ENCODE assay signal across 1 cellular context in the genomic region with DNA sequence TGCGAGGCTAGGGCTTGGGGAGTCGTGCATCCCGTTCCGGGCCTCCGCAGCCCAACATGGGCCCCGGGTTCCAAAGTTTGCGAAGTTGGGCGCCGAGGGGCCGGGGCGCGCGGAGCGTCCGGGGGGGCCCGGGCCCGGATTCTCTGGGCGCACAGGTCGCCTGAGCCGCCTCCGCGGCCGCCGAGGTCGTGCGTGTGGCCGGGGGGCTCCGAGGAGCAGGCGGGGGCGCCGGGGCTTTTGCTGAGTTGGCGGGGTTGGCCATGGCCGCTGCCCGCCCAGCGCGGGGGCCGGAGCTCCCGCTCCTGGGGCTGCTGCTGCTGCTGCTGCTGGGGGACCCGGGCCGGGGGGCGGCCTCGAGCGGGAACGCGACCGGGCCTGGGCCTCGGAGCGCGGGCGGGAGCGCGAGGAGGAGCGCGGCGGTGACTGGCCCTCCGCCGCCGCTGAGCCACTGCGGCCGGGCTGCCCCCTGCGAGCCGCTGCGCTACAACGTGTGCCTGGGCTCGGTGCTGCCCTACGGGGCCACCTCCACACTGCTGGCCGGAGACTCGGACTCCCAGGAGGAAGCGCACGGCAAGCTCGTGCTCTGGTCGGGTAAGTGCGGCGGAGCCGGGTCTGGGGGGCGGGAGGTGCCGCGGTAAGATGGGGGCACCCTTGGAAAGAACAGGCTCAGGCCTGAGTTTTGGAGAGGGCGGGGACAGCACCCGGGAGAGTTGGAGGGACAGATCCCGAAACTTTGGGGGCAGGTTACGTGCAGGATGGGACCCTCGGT.
TF ChIP-seq lines count a peak whose summit lies in the region.

No MANE protein-coding gene starts in this region.

TF ChIP-seq in GM23338, 12 proteins besides CTCF, POLR2A, EP300 and RAD21:
- TF ChIP-seq EZH2 (IDR thresholded peaks at IDR 0.05; ENCODE audit: low read depth, unreplicated experiment) (no peak), EZH2phosphoT487 (IDR thresholded peaks at IDR 0.05; ENCODE audit: unreplicated experiment) (no peak), POLR2AphosphoS5 (IDR thresholded peaks at IDR 0.05; ENCODE audit: low read depth) (peak; percentile 34; the same call in 1 of the 2 replicates)
- TF ChIP-seq, protein P1, sequence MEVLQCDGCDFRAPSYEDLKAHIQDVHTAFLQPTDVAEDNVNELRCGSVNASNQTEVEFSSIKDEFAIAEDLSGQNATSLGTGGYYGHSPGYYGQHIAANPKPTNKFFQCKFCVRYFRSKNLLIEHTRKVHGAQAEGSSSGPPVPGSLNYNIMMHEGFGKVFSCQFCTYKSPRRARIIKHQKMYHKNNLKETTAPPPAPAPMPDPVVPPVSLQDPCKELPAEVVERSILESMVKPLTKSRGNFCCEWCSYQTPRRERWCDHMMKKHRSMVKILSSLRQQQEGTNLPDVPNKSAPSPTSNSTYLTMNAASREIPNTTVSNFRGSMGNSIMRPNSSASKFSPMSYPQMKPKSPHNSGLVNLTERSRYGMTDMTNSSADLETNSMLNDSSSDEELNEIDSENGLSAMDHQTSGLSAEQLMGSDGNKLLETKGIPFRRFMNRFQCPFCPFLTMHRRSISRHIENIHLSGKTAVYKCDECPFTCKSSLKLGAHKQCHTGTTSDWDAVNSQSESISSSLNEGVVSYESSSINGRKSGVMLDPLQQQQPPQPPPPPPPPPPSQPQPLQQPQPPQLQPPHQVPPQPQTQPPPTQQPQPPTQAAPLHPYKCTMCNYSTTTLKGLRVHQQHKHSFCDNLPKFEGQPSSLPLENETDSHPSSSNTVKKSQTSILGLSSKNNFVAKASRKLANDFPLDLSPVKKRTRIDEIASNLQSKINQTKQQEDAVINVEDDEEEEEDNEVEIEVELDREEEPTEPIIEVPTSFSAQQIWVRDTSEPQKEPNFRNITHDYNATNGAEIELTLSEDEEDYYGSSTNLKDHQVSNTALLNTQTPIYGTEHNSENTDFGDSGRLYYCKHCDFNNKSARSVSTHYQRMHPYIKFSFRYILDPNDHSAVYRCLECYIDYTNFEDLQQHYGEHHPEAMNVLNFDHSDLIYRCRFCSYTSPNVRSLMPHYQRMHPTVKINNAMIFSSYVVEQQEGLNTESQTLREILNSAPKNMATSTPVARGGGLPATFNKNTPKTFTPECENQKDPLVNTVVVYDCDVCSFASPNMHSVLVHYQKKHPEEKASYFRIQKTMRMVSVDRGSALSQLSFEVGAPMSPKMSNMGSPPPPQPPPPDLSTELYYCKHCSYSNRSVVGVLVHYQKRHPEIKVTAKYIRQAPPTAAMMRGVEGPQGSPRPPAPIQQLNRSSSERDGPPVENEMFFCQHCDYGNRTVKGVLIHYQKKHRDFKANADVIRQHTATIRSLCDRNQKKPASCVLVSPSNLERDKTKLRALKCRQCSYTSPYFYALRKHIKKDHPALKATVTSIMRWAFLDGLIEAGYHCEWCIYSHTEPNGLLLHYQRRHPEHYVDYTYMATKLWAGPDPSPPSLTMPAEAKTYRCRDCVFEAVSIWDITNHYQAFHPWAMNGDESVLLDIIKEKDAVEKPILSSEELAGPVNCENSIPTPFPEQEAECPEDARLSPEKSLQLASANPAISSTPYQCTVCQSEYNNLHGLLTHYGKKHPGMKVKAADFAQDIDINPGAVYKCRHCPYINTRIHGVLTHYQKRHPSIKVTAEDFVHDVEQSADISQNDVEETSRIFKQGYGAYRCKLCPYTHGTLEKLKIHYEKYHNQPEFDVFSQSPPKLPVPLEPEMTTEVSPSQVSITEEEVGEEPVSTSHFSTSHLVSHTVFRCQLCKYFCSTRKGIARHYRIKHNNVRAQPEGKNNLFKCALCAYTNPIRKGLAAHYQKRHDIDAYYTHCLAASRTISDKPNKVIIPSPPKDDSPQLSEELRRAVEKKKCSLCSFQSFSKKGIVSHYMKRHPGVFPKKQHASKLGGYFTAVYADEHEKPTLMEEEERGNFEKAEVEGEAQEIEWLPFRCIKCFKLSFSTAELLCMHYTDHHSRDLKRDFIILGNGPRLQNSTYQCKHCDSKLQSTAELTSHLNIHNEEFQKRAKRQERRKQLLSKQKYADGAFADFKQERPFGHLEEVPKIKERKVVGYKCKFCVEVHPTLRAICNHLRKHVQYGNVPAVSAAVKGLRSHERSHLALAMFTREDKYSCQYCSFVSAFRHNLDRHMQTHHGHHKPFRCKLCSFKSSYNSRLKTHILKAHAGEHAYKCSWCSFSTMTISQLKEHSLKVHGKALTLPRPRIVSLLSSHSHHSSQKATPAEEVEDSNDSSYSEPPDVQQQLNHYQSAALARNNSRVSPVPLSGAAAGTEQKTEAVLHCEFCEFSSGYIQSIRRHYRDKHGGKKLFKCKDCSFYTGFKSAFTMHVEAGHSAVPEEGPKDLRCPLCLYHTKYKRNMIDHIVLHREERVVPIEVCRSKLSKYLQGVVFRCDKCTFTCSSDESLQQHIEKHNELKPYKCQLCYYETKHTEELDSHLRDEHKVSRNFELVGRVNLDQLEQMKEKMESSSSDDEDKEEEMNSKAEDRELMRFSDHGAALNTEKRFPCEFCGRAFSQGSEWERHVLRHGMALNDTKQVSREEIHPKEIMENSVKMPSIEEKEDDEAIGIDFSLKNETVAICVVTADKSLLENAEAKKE (CRISPR knock-in tag; IDR thresholded peaks at IDR 0.05) = no peak
